ENCODE assay signal across 18 cellular contexts in the genomic region with DNA sequence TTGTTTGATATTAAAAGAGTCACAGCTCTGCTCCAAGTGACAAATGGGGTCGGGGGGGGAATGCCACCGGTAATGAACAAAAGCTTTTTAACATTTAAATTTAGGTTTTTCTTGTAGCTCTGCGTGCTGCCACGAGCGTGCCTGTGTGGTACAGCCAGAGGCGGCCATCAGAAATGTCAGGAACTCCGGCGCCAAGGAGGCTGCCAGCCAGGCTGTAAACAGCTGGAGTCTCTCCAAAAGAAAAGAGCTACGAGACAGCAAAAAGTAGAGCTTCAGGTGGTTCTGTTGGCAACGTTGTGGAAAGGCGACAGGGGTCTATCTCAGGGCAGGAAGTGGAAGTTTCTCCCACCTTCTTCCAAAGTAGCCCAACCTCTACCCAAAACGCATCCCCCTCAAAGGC.
DNase-seq lines count a peak whose midpoint lies in the region; ATAC-seq and TF ChIP-seq lines count a peak whose summit lies in the region.
"Had no signal": no experiment of that assay in that cellular context is flagged by ENCODE, and none has a peak within 500 bp of the region (broad histone marks: within the 10 kb centered on the region; RNA-seq: fewer than 3 reads in every experiment).

No MANE protein-coding gene starts in this region.

- H3K9me3 ChIP-seq in HUES64 (ENCODE audit: insufficient read depth, low read depth, low read length) = no peaks in the 10 kb centered on the region
- H3K9me3 ChIP-seq: A549 had no signal

- DNase-seq in ELF-1 (ENCODE audit: low read depth, low spot score) = peak; percentile 59
- DNase-seq in WTC11 (ENCODE audit: low spot score) = no peak
- DNase-seq in iPS-NIHi7 (ENCODE audit: extremely low spot score) = peak; percentile 16
- DNase-seq in NCI-H2107 (lab: John Stamatoyannopoulos, UW) = no peak
- no peak for DNase-seq in NCI-H524 (lab: John Stamatoyannopoulos, UW)
- DNase-seq: CD4-positive, alpha-beta memory T cell; EL; IMR-90; NCI-H1694; NCI-H2081 treated with DMSO at 0.1 percent for 48 hours; NCI-H345; NCI-H526; NK-92 treated with Interleukin-12 subunit alpha and Interleukin-12 subunit beta, amount 100 ng/mL, for 24 hours; Right ventricle myocardium superior had no signal

- H3K4me1 Mint-ChIP-seq in WTC11 = peaks cover 19% of the 10 kb centered on the region
- H3K4me1 Mint-ChIP-seq: CD4-positive, alpha-beta memory T cell had no signal

- no peak overlapping the region for H3K27ac Mint-ChIP-seq in WTC11
- H3K27ac Mint-ChIP-seq: CD4-positive, alpha-beta memory T cell had no signal

- no peak for TF ChIP-seq CTCF in WTC11 (IDR thresholded peaks at IDR 0.05)

- no peaks in the 10 kb centered on the region; the same call in 1 of the 2 replicates for H3K36me3 Mint-ChIP-seq in WTC11
- H3K36me3 Mint-ChIP-seq: CD4-positive, alpha-beta memory T cell had no signal

- H3K36me3 ChIP-seq in HUES64 (ENCODE audit: insufficient read depth, low read length) = no peaks in the 10 kb centered on the region
- H3K36me3 ChIP-seq: BLaER1 had no signal

- H3K9ac ChIP-seq in HUES64 (ENCODE audit: low read depth, low read length) = no peak overlapping the region
- H3K9ac ChIP-seq: BLaER1 had no signal

- CTCF ChIA-PET in WTC11 (lab: Charles Lee) = interaction anchor here (0.9 to 1.8 kb wide), 5 partner anchors 21 to 79 kb away, joined by 4 to 7 read pairs (median 5); no protein-coding TSS in a partner anchor

- H3K27me3 ChIP-seq in HUES64 (ENCODE audit: insufficient read depth, low read length) = peaks cover 31% of the 10 kb centered on the region
- H3K27me3 ChIP-seq: BLaER1 had no signal

- 29% methylated on average over 11 of the region's 12 CpGs for WGBS in HUES64

- H3K27ac ChIP-seq in HUES64 (ENCODE audit: low read depth, low read length) = peak overlapping the region; percentile 63; the same call in 1 of the 2 replicates
- H3K27ac ChIP-seq: A549, BLaER1 had no signal

- POLR2A ChIA-PET in WTC11 (lab: Charles Lee) = interaction anchor here (0.6 kb wide), 2 partner anchors 49 to 782 kb away, joined by 3 to 4 read pairs; no protein-coding TSS in a partner anchor

- ATAC-seq in WTC11 = peak; percentile 48; the same call in 1 of the 2 replicates
- ATAC-seq in GM19467 (IDR thresholded peaks at IDR 0.05; ENCODE audit: unreplicated experiment) = no peak
- ATAC-seq: A549 had no signal

- H3K4me3 ChIP-seq in HUES64 (ENCODE audit: low read length) = no peak overlapping the region
- H3K4me3 ChIP-seq: A549, BLaER1 had no signal

- H3K9me3 Mint-ChIP-seq in WTC11 = peaks cover 17% of the 10 kb centered on the region

- H3K4me3 Mint-ChIP-seq in WTC11 = no peak overlapping the region
- H3K4me3 Mint-ChIP-seq: CD4-positive, alpha-beta memory T cell had no signal

- H3K27me3 Mint-ChIP-seq in WTC11 (ENCODE audit: low read depth) = peaks cover 36% of the 10 kb centered on the region

- peaks cover 12% of the 10 kb centered on the region for H3K4me1 ChIP-seq in HUES64 (ENCODE audit: insufficient read depth, low read length)
- H3K4me1 ChIP-seq: A549, BLaER1 had no signal

TF ChIP-seq in WTC11, 78 proteins besides CTCF, POLR2A, EP300 and RAD21:
- TF ChIP-seq NR2C2 (CRISPR knock-in tag; IDR thresholded peaks at IDR 0.05) (no peak), ZNF219 (CRISPR knock-in tag; IDR thresholded peaks at IDR 0.05; ENCODE audit: borderline replicate concordance) (no peak), TP53 (CRISPR knock-in tag; IDR thresholded peaks at IDR 0.05) (no peak), ZNF317 (CRISPR knock-in tag; IDR thresholded peaks at IDR 0.05; ENCODE audit: borderline replicate concordance, low read depth) (no peak), ZNF138 (CRISPR knock-in tag; conservative IDR thresholded peaks at IDR 0.05) (no peak), ZNF671 (CRISPR knock-in tag; IDR thresholded peaks at IDR 0.05) (no peak), CBFB (CRISPR knock-in tag; IDR thresholded peaks at IDR 0.05; ENCODE audit: low read depth) (no peak), ETV6 (CRISPR knock-in tag; IDR thresholded peaks at IDR 0.05) (no peak), NR3C1 (CRISPR knock-in tag; conservative IDR thresholded peaks at IDR 0.05; ENCODE audit: low read depth) (no peak)
- TF ChIP-seq, protein P1, sequence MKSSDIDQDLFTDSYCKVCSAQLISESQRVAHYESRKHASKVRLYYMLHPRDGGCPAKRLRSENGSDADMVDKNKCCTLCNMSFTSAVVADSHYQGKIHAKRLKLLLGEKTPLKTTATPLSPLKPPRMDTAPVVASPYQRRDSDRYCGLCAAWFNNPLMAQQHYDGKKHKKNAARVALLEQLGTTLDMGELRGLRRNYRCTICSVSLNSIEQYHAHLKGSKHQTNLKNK (CRISPR knock-in tag; IDR thresholded peaks at IDR 0.05) = no peak
- TF ChIP-seq, protein P2, sequence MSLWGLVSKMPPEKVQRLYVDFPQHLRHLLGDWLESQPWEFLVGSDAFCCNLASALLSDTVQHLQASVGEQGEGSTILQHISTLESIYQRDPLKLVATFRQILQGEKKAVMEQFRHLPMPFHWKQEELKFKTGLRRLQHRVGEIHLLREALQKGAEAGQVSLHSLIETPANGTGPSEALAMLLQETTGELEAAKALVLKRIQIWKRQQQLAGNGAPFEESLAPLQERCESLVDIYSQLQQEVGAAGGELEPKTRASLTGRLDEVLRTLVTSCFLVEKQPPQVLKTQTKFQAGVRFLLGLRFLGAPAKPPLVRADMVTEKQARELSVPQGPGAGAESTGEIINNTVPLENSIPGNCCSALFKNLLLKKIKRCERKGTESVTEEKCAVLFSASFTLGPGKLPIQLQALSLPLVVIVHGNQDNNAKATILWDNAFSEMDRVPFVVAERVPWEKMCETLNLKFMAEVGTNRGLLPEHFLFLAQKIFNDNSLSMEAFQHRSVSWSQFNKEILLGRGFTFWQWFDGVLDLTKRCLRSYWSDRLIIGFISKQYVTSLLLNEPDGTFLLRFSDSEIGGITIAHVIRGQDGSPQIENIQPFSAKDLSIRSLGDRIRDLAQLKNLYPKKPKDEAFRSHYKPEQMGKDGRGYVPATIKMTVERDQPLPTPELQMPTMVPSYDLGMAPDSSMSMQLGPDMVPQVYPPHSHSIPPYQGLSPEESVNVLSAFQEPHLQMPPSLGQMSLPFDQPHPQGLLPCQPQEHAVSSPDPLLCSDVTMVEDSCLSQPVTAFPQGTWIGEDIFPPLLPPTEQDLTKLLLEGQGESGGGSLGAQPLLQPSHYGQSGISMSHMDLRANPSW (CRISPR knock-in tag; conservative IDR thresholded peaks at IDR 0.05; ENCODE audit: low read depth) = no peak
TF ChIP-seq in WTC11: peak in this region for 0.

Comparison
In these comparisons a context has a peak if more than half of its experiments do, and no peak if none do; other contexts are left out.
1. DNase-seq: peak in ELF-1 (single experiment) and iPS-NIHi7 (single experiment); none in WTC11 (single experiment), NCI-H2107 (single experiment) and NCI-H524 (0 of 2).